Comparison of ENCODE assay signal across 8 cellular contexts in the genomic region with DNA sequence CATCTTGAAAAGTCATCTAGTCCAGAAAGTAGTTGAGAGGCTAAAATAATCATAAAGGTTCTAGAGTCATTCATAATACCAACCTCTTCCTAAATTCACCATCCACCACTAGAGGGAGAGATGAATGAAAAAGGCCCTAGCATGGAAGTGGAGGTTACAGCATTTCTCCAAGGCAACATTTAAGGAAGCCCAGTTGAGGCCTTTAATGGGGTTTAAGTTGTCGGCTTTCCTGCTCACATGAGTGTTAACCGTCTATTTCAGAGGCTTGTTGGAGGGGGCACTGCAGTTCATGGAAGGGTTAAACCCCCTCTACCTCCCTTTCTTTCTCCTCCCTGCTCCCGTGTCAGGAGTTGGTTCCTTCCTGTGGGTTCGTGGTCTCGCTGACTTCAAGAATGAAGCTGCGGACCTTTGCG. TPM values are rescaled to one million over a fixed set of nuclear protein-coding genes. Genes with fewer than 3 reads are reported as not detected.
A peak's percentile ranks its signal among the peaks of the same experiment; 100 is the strongest.
DNase-seq lines count a peak whose midpoint lies in the region; ATAC-seq and TF ChIP-seq lines count a peak whose summit lies in the region.

No MANE protein-coding gene starts in this region.

- no peak overlapping the region for H3K4me3 ChIP-seq in upper lobe of right lung

- no peak overlapping the region for H3K27ac Mint-ChIP-seq in activated T-helper 2 cell treated with anti-CD3 and anti-CD28 coated beads, Interferon-gamma antibody, Interleukin-2, Interleukin-4, amounts not matched to agents 10 μg/mL and 5 μg/mL and 100 μg/mL, durations not matched to agents 14 hours and 24 hours and 36 hours
- no peak overlapping the region for H3K27ac Mint-ChIP-seq in activated CD8-positive, alpha-beta memory T cell treated with anti-CD3 and anti-CD28 coated beads, Interleukin-2, amount 10 ng/mL, durations not matched to agents 7 days and 5 days

- H3K9me3 Mint-ChIP-seq in activated T-helper 2 cell treated with anti-CD3 and anti-CD28 coated beads, Interferon-gamma antibody, Interleukin-2, Interleukin-4, amounts not matched to agents 10 μg/mL and 5 μg/mL and 100 μg/mL, durations not matched to agents 14 hours and 24 hours and 36 hours, result peaks cover 4% of the 10 kb centered on the region
- H3K9me3 Mint-ChIP-seq in activated CD8-positive, alpha-beta memory T cell treated with anti-CD3 and anti-CD28 coated beads, Interleukin-2, amount 10 ng/mL, durations not matched to agents 7 days and 5 days (ENCODE audit: low read depth), result no peaks in the 10 kb centered on the region

- ATAC-seq in upper lobe of right lung (no peak), HG02759 (IDR thresholded peaks at IDR 0.05; ENCODE audit: unreplicated experiment) (no peak)
- ATAC-seq in activated CD8-positive, alpha-beta memory T cell treated with anti-CD3 and anti-CD28 coated beads, Interleukin-2, amount 10 ng/mL, durations not matched to agents 7 days and 5 days, result no peak

- H3K27ac ChIP-seq in upper lobe of right lung, result no peak overlapping the region

- H3K4me1 Mint-ChIP-seq in activated T-helper 2 cell treated with anti-CD3 and anti-CD28 coated beads, Interferon-gamma antibody, Interleukin-2, Interleukin-4, amounts not matched to agents 10 μg/mL and 5 μg/mL and 100 μg/mL, durations not matched to agents 14 hours and 24 hours and 36 hours (ENCODE audit: low read depth), result peaks cover 21% of the 10 kb centered on the region
- peaks cover 28% of the 10 kb centered on the region for H3K4me1 Mint-ChIP-seq in activated CD8-positive, alpha-beta memory T cell treated with anti-CD3 and anti-CD28 coated beads, Interleukin-2, amount 10 ng/mL, durations not matched to agents 7 days and 5 days

- no peaks in the 10 kb centered on the region for H3K9me3 ChIP-seq in upper lobe of right lung

- DNase-seq in DMS53 (lab: John Stamatoyannopoulos, UW) (peak; percentile 61), DMS53 treated with DMSO at 0.1 percent for 48 hours (lab: John Stamatoyannopoulos, UW; ENCODE audit: unreplicated experiment) (no peak), LoVo (ENCODE audit: low spot score) (peak; percentile 39), iPS-NIHi11 (ENCODE audit: low spot score) (peak; percentile 48), upper lobe of right lung (no peak)
- no peak for DNase-seq in activated T-helper 2 cell treated with anti-CD3 and anti-CD28 coated beads, Interferon-gamma antibody, Interleukin-2, Interleukin-4, amounts not matched to agents 10 μg/mL and 5 μg/mL and 100 μg/mL, durations not matched to agents 14 hours and 24 hours and 36 hours (ENCODE audit: low spot score)
- no peak for DNase-seq in activated CD8-positive, alpha-beta memory T cell treated with anti-CD3 and anti-CD28 coated beads, Interleukin-2, amount 10 ng/mL, durations not matched to agents 7 days and 5 days

- peaks cover 3% of the 10 kb centered on the region for H3K36me3 Mint-ChIP-seq in activated T-helper 2 cell treated with anti-CD3 and anti-CD28 coated beads, Interferon-gamma antibody, Interleukin-2, Interleukin-4, amounts not matched to agents 10 μg/mL and 5 μg/mL and 100 μg/mL, durations not matched to agents 14 hours and 24 hours and 36 hours (ENCODE audit: low read depth)
- no peaks in the 10 kb centered on the region for H3K36me3 Mint-ChIP-seq in activated CD8-positive, alpha-beta memory T cell treated with anti-CD3 and anti-CD28 coated beads, Interleukin-2, amount 10 ng/mL, durations not matched to agents 7 days and 5 days

- intact Hi-C loops in activated T-helper 2 cell treated with anti-CD3 and anti-CD28 coated beads, Interferon-gamma antibody, Interleukin-2, Interleukin-4, amounts not matched to agents 10 μg/mL and 5 μg/mL and 100 μg/mL, durations not matched to agents 14 hours and 24 hours and 36 hours (cut with micrococcal nuclease), result loop anchor here (1.0 to 5.0 kb wide), 2 partner anchors 228 to 542 kb away; no protein-coding TSS in a partner anchor
- intact Hi-C loops in upper lobe of right lung (cut with DNase I), result loop anchor here (5.0 kb wide), 1 partner anchor 228 kb away; no protein-coding TSS in a partner anchor

- H3K36me3 ChIP-seq in upper lobe of right lung, result no peaks in the 10 kb centered on the region

- H3K27me3 Mint-ChIP-seq in activated T-helper 2 cell treated with anti-CD3 and anti-CD28 coated beads, Interferon-gamma antibody, Interleukin-2, Interleukin-4, amounts not matched to agents 10 μg/mL and 5 μg/mL and 100 μg/mL, durations not matched to agents 14 hours and 24 hours and 36 hours (ENCODE audit: low read depth), result peaks cover 10% of the 10 kb centered on the region
- peaks cover 9% of the 10 kb centered on the region for H3K27me3 Mint-ChIP-seq in activated CD8-positive, alpha-beta memory T cell treated with anti-CD3 and anti-CD28 coated beads, Interleukin-2, amount 10 ng/mL, durations not matched to agents 7 days and 5 days

- H3K4me1 ChIP-seq in upper lobe of right lung, result peaks cover 19% of the 10 kb centered on the region

- H3K27me3 ChIP-seq in upper lobe of right lung, result no peaks in the 10 kb centered on the region

- peak overlapping the region; percentile 37 for H3K4me3 Mint-ChIP-seq in activated T-helper 2 cell treated with anti-CD3 and anti-CD28 coated beads, Interferon-gamma antibody, Interleukin-2, Interleukin-4, amounts not matched to agents 10 μg/mL and 5 μg/mL and 100 μg/mL, durations not matched to agents 14 hours and 24 hours and 36 hours (ENCODE audit: low read depth)
- H3K4me3 Mint-ChIP-seq in activated CD8-positive, alpha-beta memory T cell treated with anti-CD3 and anti-CD28 coated beads, Interleukin-2, amount 10 ng/mL, durations not matched to agents 7 days and 5 days, result no peak overlapping the region

- peak; percentile 58 for TF ChIP-seq CTCF in upper lobe of right lung (IDR thresholded peaks at IDR 0.05)

- CTCF ChIA-PET in activated CD8-positive, alpha-beta memory T cell treated with anti-CD3 and anti-CD28 coated beads, Interleukin-2, amount 10 ng/mL, durations not matched to agents 7 days and 5 days (lab: Charles Lee), result interaction anchor here (0.6 to 3.3 kb wide), 10 partner anchors 14 to 710 kb away, joined by 3 to 21 read pairs (median 4); no protein-coding TSS in a partner anchor

RNA-seq across cellular contexts. Expression of a gene that starts 3.8 kb away (rescaled TPM):
- 26.2 and 26.3 TPM in 2 replicates for total RNA-seq in activated T-helper 2 cell treated with anti-CD3 and anti-CD28 coated beads, Interferon-gamma antibody, Interleukin-2, Interleukin-4, amounts not matched to agents 10 μg/mL and 5 μg/mL and 100 μg/mL, durations not matched to agents 14 hours and 24 hours and 36 hours
- 50.6 TPM for total RNA-seq in upper lobe of right lung
- 10 to 100 TPM; 20.8 to 32.0 TPM for total RNA-seq in activated CD8-positive, alpha-beta memory T cell treated with anti-CD3 and anti-CD28 coated beads, Interleukin-2, amount 10 ng/mL, durations not matched to agents 7 days and 5 days

Comparison
In these comparisons a context has a peak if more than half of its experiments do, and no peak if none do; other contexts are left out.
1. DNase-seq: peak in DMS53 (single experiment), LoVo (single experiment) and iPS-NIHi11 (single experiment); none in DMS53 treated with DMSO at 0.1 percent for 48 hours (single experiment), activated T-helper 2 cell treated with anti-CD3 and anti-CD28 coated beads, Interferon-gamma antibody, Interleukin-2, Interleukin-4, amounts not matched to agents 10 μg/mL and 5 μg/mL and 100 μg/mL, durations not matched to agents 14 hours and 24 hours and 36 hours (single experiment), upper lobe of right lung (single experiment) and activated CD8-positive, alpha-beta memory T cell treated with anti-CD3 and anti-CD28 coated beads, Interleukin-2, amount 10 ng/mL, durations not matched to agents 7 days and 5 days (single experiment).